ENCODE assay signal across 1 cellular context in the genomic region with DNA sequence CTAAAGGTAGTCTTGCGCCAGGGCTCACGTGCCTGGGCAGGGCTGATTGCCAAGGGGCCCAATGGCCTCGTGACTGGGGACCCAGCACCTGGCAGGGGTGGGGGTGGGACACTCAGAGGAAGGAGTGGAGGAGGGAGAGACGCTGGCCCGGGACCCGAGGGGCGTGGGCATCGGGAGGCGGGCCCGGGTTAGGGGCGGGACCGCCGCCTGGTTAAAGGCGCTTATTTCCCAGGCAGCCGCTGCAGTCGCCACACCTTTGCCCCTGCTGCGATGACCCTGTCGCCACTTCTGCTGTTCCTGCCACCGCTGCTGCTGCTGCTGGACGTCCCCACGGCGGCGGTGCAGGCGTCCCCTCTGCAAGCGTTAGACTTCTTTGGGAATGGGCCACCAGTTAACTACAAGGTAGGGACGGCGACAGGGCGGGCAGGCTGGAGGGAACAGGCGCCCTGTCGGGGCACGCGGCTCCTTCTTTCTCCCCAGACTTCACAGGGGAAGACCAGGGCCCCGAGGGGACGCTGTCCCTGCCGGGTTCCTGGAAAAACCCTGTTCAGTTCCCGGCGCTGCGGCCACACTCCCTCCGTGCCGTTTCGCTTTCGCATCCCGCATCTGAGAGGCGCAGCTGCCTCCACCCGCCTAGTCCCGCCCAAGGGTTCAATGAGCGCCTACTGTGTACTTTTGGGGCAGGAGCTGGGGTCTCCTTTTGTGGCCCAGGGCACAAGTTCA.
TF ChIP-seq lines count a peak whose summit lies in the region.

IFI30 (plus strand) TSS at position 242 of the 723 bp plus-strand sequence; CDS start at position 271, 29 bp downstream.

TF ChIP-seq in HepG2, 621 proteins besides CTCF, POLR2A, EP300 and RAD21 (continued from another document and continues in another):
- TF ChIP-seq, protein P1, sequence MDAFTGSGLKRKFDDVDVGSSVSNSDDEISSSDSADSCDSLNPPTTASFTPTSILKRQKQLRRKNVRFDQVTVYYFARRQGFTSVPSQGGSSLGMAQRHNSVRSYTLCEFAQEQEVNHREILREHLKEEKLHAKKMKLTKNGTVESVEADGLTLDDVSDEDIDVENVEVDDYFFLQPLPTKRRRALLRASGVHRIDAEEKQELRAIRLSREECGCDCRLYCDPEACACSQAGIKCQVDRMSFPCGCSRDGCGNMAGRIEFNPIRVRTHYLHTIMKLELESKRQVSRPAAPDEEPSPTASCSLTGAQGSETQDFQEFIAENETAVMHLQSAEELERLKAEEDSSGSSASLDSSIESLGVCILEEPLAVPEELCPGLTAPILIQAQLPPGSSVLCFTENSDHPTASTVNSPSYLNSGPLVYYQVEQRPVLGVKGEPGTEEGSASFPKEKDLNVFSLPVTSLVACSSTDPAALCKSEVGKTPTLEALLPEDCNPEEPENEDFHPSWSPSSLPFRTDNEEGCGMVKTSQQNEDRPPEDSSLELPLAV (CRISPR knock-in tag; conservative IDR thresholded peaks at IDR 0.05; ENCODE audit: low read depth), result no peak
- TF ChIP-seq ZNF740 (CRISPR knock-in tag; IDR thresholded peaks at IDR 0.05), result 0 out of 2 replicates have a peak, but pooled peaks have one; percentile 58
- TF ChIP-seq RBAK (CRISPR knock-in tag; IDR thresholded peaks at IDR 0.05), result no peak
- no peak for TF ChIP-seq ZSCAN5A (CRISPR knock-in tag; IDR thresholded peaks at IDR 0.05; ENCODE audit: borderline replicate concordance)
- peak; percentile 72 for TF ChIP-seq PATZ1 (CRISPR knock-in tag; IDR thresholded peaks at IDR 0.05)
- TF ChIP-seq ZIK1 (CRISPR knock-in tag; IDR thresholded peaks at IDR 0.05; ENCODE audit: borderline replicate concordance, low read depth), result no peak
- TF ChIP-seq, protein P2, sequence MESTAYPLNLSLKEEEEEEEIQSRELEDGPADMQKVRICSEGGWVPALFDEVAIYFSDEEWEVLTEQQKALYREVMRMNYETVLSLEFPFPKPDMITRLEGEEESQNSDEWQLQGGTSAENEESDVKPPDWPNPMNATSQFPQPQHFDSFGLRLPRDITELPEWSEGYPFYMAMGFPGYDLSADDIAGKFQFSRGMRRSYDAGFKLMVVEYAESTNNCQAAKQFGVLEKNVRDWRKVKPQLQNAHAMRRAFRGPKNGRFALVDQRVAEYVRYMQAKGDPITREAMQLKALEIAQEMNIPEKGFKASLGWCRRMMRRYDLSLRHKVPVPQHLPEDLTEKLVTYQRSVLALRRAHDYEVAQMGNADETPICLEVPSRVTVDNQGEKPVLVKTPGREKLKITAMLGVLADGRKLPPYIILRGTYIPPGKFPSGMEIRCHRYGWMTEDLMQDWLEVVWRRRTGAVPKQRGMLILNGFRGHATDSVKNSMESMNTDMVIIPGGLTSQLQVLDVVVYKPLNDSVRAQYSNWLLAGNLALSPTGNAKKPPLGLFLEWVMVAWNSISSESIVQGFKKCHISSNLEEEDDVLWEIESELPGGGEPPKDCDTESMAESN (CRISPR knock-in tag; conservative IDR thresholded peaks at IDR 0.05), result peak; percentile 77; the same call in 1 of the 2 replicates
- TF ChIP-seq IRX3 (CRISPR knock-in tag; IDR thresholded peaks at IDR 0.05; ENCODE audit: borderline replicate concordance, low read depth), result no peak
- no peak for TF ChIP-seq ZNF383 (CRISPR knock-in tag; IDR thresholded peaks at IDR 0.05; ENCODE audit: borderline replicate concordance)
- no peak for TF ChIP-seq U2AF2 (IDR thresholded peaks at IDR 0.05; ENCODE audit: low read depth, low read length)
- TF ChIP-seq HBP1 (CRISPR knock-in tag; IDR thresholded peaks at IDR 0.05; ENCODE audit: low read depth), result no peak
- TF ChIP-seq FOXP4 (CRISPR knock-in tag; IDR thresholded peaks at IDR 0.05), result peak; percentile 25
- no peak for TF ChIP-seq SOX6 (IDR thresholded peaks at IDR 0.05)
- no peak for TF ChIP-seq SOX6 (CRISPR knock-in tag; IDR thresholded peaks at IDR 0.05)
- no peak for TF ChIP-seq MBNL3 (CRISPR knock-in tag; conservative IDR thresholded peaks at IDR 0.05)
- TF ChIP-seq TCF7 (IDR thresholded peaks at IDR 0.05; ENCODE audit: low read depth), result no peak
- peak; percentile 29 for TF ChIP-seq HDAC1 (CRISPR knock-in tag; IDR thresholded peaks at IDR 0.05)
- no peak for TF ChIP-seq ZMAT5 (CRISPR knock-in tag; IDR thresholded peaks at IDR 0.05; ENCODE audit: borderline replicate concordance, low read depth)
- TF ChIP-seq ASH2L (IDR thresholded peaks at IDR 0.05; ENCODE audit: insufficient read length, low read depth, low read length), result no peak
- no peak for TF ChIP-seq ARNT2 (CRISPR knock-in tag; IDR thresholded peaks at IDR 0.05; ENCODE audit: low read depth)
- no peak for TF ChIP-seq ZSCAN25 (CRISPR knock-in tag; IDR thresholded peaks at IDR 0.05)
- TF ChIP-seq ZNF713 (CRISPR knock-in tag; IDR thresholded peaks at IDR 0.05), result no peak
- TF ChIP-seq, protein P3, sequence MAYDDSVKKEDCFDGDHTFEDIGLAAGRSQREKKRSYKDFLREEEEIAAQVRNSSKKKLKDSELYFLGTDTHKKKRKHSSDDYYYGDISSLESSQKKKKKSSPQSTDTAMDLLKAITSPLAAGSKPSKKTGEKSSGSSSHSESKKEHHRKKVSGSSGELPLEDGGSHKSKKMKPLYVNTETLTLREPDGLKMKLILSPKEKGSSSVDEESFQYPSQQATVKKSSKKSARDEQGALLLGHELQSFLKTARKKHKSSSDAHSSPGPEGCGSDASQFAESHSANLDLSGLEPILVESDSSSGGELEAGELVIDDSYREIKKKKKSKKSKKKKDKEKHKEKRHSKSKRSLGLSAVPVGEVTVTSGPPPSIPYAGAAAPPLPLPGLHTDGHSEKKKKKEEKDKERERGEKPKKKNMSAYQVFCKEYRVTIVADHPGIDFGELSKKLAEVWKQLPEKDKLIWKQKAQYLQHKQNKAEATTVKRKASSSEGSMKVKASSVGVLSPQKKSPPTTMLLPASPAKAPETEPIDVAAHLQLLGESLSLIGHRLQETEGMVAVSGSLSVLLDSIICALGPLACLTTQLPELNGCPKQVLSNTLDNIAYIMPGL (CRISPR knock-in tag; IDR thresholded peaks at IDR 0.05; ENCODE audit: borderline replicate concordance in 1 of 2, low read depth in 1 of 2), result peak; percentile 37 to 68; a peak in 2 of 4 replicates
- 0 out of 2 replicates have a peak, but pooled peaks have one; percentile 84 for TF ChIP-seq ZBTB46 (CRISPR knock-in tag; IDR thresholded peaks at IDR 0.05; ENCODE audit: borderline replicate concordance)
- TF ChIP-seq RXRB (CRISPR knock-in tag; IDR thresholded peaks at IDR 0.05; ENCODE audit: borderline replicate concordance), result no peak
- TF ChIP-seq ZNF33B (CRISPR knock-in tag; IDR thresholded peaks at IDR 0.05), result no peak
- TF ChIP-seq, protein P4, sequence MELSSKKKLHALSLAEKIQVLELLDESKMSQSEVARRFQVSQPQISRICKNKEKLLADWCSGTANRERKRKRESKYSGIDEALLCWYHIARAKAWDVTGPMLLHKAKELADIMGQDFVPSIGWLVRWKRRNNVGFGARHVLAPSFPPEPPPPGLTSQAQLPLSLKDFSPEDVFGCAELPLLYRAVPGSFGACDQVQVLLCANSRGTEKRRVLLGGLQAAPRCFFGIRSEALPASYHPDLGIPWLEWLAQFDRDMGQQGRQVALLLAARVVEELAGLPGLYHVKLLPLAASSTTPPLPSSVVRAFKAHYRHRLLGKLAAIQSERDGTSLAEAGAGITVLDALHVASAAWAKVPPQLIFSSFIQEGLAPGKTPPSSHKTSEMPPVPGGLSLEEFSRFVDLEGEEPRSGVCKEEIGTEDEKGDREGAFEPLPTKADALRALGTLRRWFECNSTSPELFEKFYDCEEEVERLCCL (CRISPR knock-in tag; IDR thresholded peaks at IDR 0.05; ENCODE audit: borderline replicate concordance), result no peak
- TF ChIP-seq, protein P5, sequence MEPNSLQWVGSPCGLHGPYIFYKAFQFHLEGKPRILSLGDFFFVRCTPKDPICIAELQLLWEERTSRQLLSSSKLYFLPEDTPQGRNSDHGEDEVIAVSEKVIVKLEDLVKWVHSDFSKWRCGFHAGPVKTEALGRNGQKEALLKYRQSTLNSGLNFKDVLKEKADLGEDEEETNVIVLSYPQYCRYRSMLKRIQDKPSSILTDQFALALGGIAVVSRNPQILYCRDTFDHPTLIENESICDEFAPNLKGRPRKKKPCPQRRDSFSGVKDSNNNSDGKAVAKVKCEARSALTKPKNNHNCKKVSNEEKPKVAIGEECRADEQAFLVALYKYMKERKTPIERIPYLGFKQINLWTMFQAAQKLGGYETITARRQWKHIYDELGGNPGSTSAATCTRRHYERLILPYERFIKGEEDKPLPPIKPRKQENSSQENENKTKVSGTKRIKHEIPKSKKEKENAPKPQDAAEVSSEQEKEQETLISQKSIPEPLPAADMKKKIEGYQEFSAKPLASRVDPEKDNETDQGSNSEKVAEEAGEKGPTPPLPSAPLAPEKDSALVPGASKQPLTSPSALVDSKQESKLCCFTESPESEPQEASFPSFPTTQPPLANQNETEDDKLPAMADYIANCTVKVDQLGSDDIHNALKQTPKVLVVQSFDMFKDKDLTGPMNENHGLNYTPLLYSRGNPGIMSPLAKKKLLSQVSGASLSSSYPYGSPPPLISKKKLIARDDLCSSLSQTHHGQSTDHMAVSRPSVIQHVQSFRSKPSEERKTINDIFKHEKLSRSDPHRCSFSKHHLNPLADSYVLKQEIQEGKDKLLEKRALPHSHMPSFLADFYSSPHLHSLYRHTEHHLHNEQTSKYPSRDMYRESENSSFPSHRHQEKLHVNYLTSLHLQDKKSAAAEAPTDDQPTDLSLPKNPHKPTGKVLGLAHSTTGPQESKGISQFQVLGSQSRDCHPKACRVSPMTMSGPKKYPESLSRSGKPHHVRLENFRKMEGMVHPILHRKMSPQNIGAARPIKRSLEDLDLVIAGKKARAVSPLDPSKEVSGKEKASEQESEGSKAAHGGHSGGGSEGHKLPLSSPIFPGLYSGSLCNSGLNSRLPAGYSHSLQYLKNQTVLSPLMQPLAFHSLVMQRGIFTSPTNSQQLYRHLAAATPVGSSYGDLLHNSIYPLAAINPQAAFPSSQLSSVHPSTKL (CRISPR knock-in tag; IDR thresholded peaks at IDR 0.05), result no peak
- no peak for TF ChIP-seq ZSCAN30 (CRISPR knock-in tag; IDR thresholded peaks at IDR 0.05)
- TF ChIP-seq ZNF589 (CRISPR knock-in tag; conservative IDR thresholded peaks at IDR 0.05), result no peak
